ENCODE assay signal across 8 cellular contexts in the genomic region with DNA sequence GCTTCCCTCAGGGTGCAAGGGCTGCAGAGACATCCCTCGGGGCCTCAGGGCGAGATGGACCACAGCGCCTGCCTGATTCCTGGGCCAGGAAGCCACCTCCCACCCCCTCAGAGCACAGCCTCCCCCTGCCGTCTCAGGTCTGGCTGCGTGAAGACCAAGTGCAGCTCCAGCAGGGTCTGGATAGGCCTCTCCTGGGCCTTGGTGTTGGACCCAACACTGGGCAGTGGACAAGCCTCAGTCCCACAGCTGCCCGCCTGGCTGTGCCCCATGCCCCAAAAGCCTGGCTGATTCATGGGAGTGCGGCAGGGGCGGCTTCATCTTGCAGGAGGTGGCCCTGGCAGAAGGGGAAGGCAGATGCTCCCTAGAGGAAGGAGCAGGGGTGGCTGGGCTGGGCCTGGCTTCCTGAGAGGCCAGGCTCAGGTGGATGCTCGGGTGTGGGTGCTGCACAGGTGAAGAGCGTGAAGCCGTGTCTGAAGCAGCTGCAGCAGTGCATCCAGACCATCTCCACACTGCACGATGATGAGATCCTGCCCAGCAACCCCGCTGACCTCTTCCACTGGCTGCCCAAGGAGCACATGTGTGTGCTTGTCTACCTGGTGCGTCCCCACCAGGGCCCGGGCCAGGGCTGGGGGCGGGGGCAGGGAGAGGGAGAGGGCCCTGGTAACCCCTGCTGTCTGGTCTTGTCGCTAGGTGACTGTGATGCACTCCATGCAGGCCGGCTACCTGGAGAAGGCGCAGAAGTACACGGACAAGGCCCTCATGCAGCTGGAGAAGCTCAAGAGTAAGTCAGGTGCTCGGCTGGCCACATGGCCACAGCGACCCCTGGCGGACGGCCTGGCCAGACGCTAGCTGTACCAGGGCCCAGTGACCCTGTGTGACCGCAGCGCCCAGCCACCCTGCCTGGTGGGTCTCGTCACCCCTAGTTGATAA. TPM values are rescaled to one million over a fixed set of nuclear protein-coding genes. Genes with fewer than 3 reads are reported as not detected.
DNase-seq lines count a peak whose midpoint lies in the region; ATAC-seq and TF ChIP-seq lines count a peak whose summit lies in the region.

No MANE protein-coding gene starts in this region.

- ATAC-seq in effector memory CD8-positive, alpha-beta T cell (replicated peaks) = no peak
- ATAC-seq in GM18907 (IDR thresholded peaks at IDR 0.05; ENCODE audit: unreplicated experiment) (no peak), HG02852 (IDR thresholded peaks at IDR 0.05; ENCODE audit: unreplicated experiment) (no peak)

- no peaks in the 10 kb centered on the region for H3K27me3 Mint-ChIP-seq in effector memory CD8-positive, alpha-beta T cell

- H3K4me3 ChIP-seq in LNCaP clone FGC (ENCODE audit: low read depth, low read length) (no peak overlapping the region), fibroblast of mammary gland (ENCODE audit: control insufficient read depth, low read depth, low read length) (no peak overlapping the region)

- no peak overlapping the region for H3K4me3 Mint-ChIP-seq in effector memory CD8-positive, alpha-beta T cell

- H3K27ac Mint-ChIP-seq in effector memory CD8-positive, alpha-beta T cell = no peak overlapping the region

- no peaks in the 10 kb centered on the region for H3K4me1 Mint-ChIP-seq in effector memory CD8-positive, alpha-beta T cell (ENCODE audit: low read depth in 2 of 2)

- peaks cover 71% of the 10 kb centered on the region for H3K36me3 Mint-ChIP-seq in effector memory CD8-positive, alpha-beta T cell (ENCODE audit: insufficient read depth)

- no peaks in the 10 kb centered on the region for H3K9me3 Mint-ChIP-seq in effector memory CD8-positive, alpha-beta T cell

- DNase-seq in ELR (ENCODE audit: low read depth) (peak; percentile 67), LNCaP clone FGC (ENCODE audit: low read depth) (peak; percentile 25), SHP77 treated with DMSO at 0.1 percent for 48 hours (lab: John Stamatoyannopoulos, UW) (peak; percentile 40), fibroblast of mammary gland (ENCODE audit: low read depth) (peak; percentile 63), occipital lobe (lab: John Stamatoyannopoulos, UW) (peak; percentile 25)
- DNase-seq in effector memory CD8-positive, alpha-beta T cell = no peak

- TF ChIP-seq CTCF in LNCaP clone FGC (IDR thresholded peaks at IDR 0.05; ENCODE audit: control insufficient read depth, extremely low read depth, insufficient read depth) = peak; percentile 96
- TF ChIP-seq CTCF in fibroblast of mammary gland (conservative IDR thresholded peaks at IDR 0.05; ENCODE audit: control insufficient read depth, insufficient read depth, low read depth, low read length) = peak; percentile 72

RNA-seq across cellular contexts. Expression of gene MAU2, which starts 21.7 kb away (rescaled TPM):
- 31.7 TPM for total RNA-seq in occipital lobe

RNA-seq across cellular contexts. Expression of gene SUGP1, which starts 22.0 kb away (rescaled TPM):
- total RNA-seq in occipital lobe = 14.5 TPM

Comparison
In these comparisons a context has a peak if more than half of its experiments do, and no peak if none do; other contexts are left out.
1. DNase-seq: peak in ELR (single experiment), LNCaP clone FGC (single experiment), SHP77 treated with DMSO at 0.1 percent for 48 hours (single experiment), fibroblast of mammary gland (single experiment) and occipital lobe (single experiment); none in effector memory CD8-positive, alpha-beta T cell (0 of 3).